Comparison of ENCODE assay signal across 20 cellular contexts in the genomic region with DNA sequence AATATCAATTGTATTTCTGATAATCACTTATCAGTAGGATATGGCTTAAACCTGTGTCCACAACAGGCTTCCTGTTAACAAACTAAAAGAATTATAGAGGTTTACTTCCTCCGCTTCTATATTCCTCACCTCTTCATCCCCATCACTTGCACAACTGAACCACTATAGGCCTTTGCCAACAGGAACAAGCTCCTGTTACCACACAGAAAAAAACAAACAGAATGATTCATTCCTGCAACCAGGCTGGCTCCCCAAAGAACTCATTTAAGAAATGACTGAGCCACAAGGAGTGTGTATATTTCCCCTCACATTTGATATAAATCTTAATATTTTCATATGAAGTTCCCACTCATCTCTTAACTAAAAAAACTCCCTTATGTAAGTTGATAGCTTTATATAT.
DNase-seq lines count a peak whose midpoint lies in the region; FAIRE-seq and TF ChIP-seq lines count a peak whose summit lies in the region.
"Had no signal": no experiment of that assay in that cellular context is flagged by ENCODE, and none has a peak within 500 bp of the region (broad histone marks: within the 10 kb centered on the region; RNA-seq: fewer than 3 reads in every experiment).

No MANE protein-coding gene starts in this region.

- TF ChIP-seq POLR2A in H54 (IDR thresholded peaks at IDR 0.05; ENCODE audit: low read depth, low read length) (no peak), suprapubic skin (IDR thresholded peaks at IDR 0.05) (no peak), erythroblast (IDR thresholded peaks at IDR 0.05; ENCODE audit: low read length) (no peak)

- WGBS in suprapubic skin: 65% methylated on average over 1 of the region's 1 CpG

- H3K36me3 ChIP-seq in adipocyte (ENCODE audit: control insufficient read depth, insufficient read depth, low read length, severe bottlenecking) (no peaks in the 10 kb centered on the region), suprapubic skin (no peaks in the 10 kb centered on the region)
- H3K36me3 ChIP-seq: left lung had no signal

- H3K4me1 Mint-ChIP-seq in progenitor cell of endocrine pancreas (ENCODE audit: low read depth): no peaks in the 10 kb centered on the region
- H3K4me1 Mint-ChIP-seq: T-helper 17 cell had no signal

- H3K27me3 ChIP-seq in adipocyte (replicated peaks; ENCODE audit: control insufficient read depth, insufficient read depth, low read length) (no peaks in the 10 kb centered on the region), suprapubic skin (no peaks in the 10 kb centered on the region)
- H3K27me3 ChIP-seq: body of pancreas, left lung had no signal

- no peak overlapping the region for H3K9ac ChIP-seq in adipocyte (ENCODE audit: low read length)

- TF ChIP-seq CTCF in fibroblast of pulmonary artery (IDR thresholded peaks at IDR 0.05; ENCODE audit: low read length, missing control alignments) (no peak), suprapubic skin (IDR thresholded peaks at IDR 0.05) (no peak), progenitor cell of endocrine pancreas (IDR thresholded peaks at IDR 0.05; ENCODE audit: unreplicated experiment) (no peak)

- no peak overlapping the region for H3K27ac ChIP-seq in suprapubic skin
- H3K27ac ChIP-seq: body of pancreas, left lung had no signal

- no peak overlapping the region for H3K4me3 ChIP-seq in adipocyte (ENCODE audit: low read length)
- no peak overlapping the region for H3K4me3 ChIP-seq in fibroblast of pulmonary artery (replicated peaks; ENCODE audit: low read depth, low read length)
- no peak overlapping the region for H3K4me3 ChIP-seq in suprapubic skin
- H3K4me3 ChIP-seq: body of pancreas, left lung had no signal

- no peaks in the 10 kb centered on the region for H3K9me3 ChIP-seq in adipocyte (ENCODE audit: control insufficient read depth, low read length)
- no peaks in the 10 kb centered on the region for H3K9me3 ChIP-seq in suprapubic skin
- H3K9me3 ChIP-seq: left lung had no signal

- H3K27me3 Mint-ChIP-seq in progenitor cell of endocrine pancreas: no peaks in the 10 kb centered on the region
- H3K27me3 Mint-ChIP-seq: T-helper 17 cell had no signal

- peak; percentile 88 for FAIRE-seq in H54 (lab: Jason Lieb, UNC)
- FAIRE-seq: urothelium cell line had no signal

- no peaks in the 10 kb centered on the region for H3K36me3 Mint-ChIP-seq in progenitor cell of endocrine pancreas (ENCODE audit: insufficient read depth)

- no peak for TF ChIP-seq EP300 in suprapubic skin (IDR thresholded peaks at IDR 0.05)

- no peak overlapping the region for H3K4me3 Mint-ChIP-seq in progenitor cell of endocrine pancreas (ENCODE audit: low read depth)
- H3K4me3 Mint-ChIP-seq: T-helper 17 cell had no signal

- H3K4me1 ChIP-seq in adipocyte (ENCODE audit: control insufficient read depth, insufficient read depth, low read length) (peaks cover 4% of the 10 kb centered on the region), suprapubic skin (no peaks in the 10 kb centered on the region)
- H3K4me1 ChIP-seq: body of pancreas, left lung had no signal

- H3K9me3 Mint-ChIP-seq in progenitor cell of endocrine pancreas (ENCODE audit: low read depth): no peaks in the 10 kb centered on the region

- DNase-seq in AG08396 (ENCODE audit: low spot score): peak; percentile 14
- DNase-seq in H54 (ENCODE audit: insufficient read length, low spot score): peak; percentile 7
- peak; percentile 80 for DNase-seq in adipocyte (ENCODE audit: low read depth)
- DNase-seq in fibroblast of pulmonary artery (ENCODE audit: low read depth): peak; percentile 60
- DNase-seq in suprapubic skin (ENCODE audit: low spot score in 2 of 2): no peak
- no peak for DNase-seq in erythroblast (lab: John Stamatoyannopoulos, UW)
- DNase-seq in retina: no peak
- no peak for DNase-seq in progenitor cell of endocrine pancreas (ENCODE audit: low spot score, unreplicated experiment)
- DNase-seq: activated CD4-positive, CD25-positive, alpha-beta regulatory T cell treated with anti-CD3 and anti-CD28 coated beads, Interleukin-2, amount 50 U/mL, for 72 hours; activated gamma-delta T cell; body of pancreas; Calu3; foreskin melanocyte; left lung; NCI-H2081 treated with DMSO at 0.1 percent for 48 hours; NCI-H774; RPMI8226; stimulated activated naive CD8-positive, alpha-beta T cell treated with anti-CD3 and anti-CD28 coated beads, Interleukin-15, Interleukin-2, amounts not matched to agents 100 U/mL and 50 U/mL, for 24 hours; T-helper 17 cell had no signal

- H3K27ac Mint-ChIP-seq in progenitor cell of endocrine pancreas: no peak overlapping the region
- H3K27ac Mint-ChIP-seq: T-helper 17 cell had no signal

Comparison
In these comparisons a context has a peak if more than half of its experiments do, and no peak if none do; other contexts are left out.
1. DNase-seq: peak in AG08396 (single experiment), H54 (single experiment), adipocyte (single experiment) and fibroblast of pulmonary artery (single experiment); none in suprapubic skin (0 of 2), erythroblast (0 of 2), retina (single experiment) and progenitor cell of endocrine pancreas (single experiment).